ENCODE assay signal across 8 cellular contexts in the genomic region with DNA sequence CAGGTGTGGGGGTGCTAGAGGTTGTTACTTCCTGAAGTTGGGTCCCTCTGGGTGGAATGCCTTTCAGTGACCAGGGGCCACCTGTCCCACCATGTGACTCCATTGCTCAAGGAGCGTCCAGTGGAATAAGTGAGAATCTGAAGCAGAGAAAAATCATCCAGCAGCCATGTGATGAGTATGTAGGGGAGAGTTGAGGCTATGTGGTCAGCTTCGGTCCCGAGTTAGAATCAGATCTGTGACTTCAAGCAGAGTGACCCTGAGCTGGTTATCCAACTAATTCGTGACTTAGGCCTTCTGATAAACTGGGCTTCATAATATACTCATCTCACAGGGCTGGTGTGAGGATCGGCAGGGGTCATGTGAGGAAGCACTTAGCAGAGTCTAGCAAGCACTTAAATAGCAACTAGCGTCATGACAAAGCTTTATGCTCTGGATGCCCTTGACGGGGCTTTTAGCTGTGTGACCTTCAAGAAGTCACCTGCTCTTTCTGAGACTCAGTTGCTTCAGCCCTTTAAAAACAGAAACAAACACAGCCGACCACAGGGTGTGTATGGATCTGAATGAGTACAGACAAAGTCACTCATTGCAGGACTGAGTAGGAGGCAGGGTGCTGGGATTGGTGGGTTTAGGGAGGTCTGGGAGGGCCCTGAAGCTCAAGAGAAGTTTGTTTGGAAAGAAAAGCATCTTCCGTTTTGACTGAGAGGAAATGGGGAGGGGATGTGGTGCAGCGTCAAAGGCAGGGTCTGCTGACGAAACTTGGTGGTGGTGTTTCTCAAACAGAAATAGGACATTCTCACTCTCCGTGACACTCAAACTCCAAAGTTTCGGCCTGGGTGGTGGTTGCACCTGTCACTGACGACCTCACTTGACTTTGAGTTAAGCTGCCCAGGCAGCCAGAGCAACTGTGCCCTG.
DNase-seq lines count a peak whose midpoint lies in the region; ATAC-seq lines count a peak whose summit lies in the region.

No MANE protein-coding gene starts in this region.

- ATAC-seq in GM18511 (IDR thresholded peaks at IDR 0.05; ENCODE audit: unreplicated experiment), result peak; percentile 83
- peak; percentile 79 for ATAC-seq in HG02884 (IDR thresholded peaks at IDR 0.05; ENCODE audit: unreplicated experiment)

- H3K4me3 Mint-ChIP-seq in activated naive CD8-positive, alpha-beta T cell, result peak overlapping the region; percentile 71

- no peaks in the 10 kb centered on the region for H3K27me3 Mint-ChIP-seq in activated naive CD8-positive, alpha-beta T cell

- peaks cover 56% of the 10 kb centered on the region for H3K4me1 Mint-ChIP-seq in activated naive CD8-positive, alpha-beta T cell (ENCODE audit: low read depth)

- H3K27ac Mint-ChIP-seq in activated naive CD8-positive, alpha-beta T cell, result peak overlapping the region; percentile 87

- DNase-seq in SKM-1 treated with dmso at 0.1 percent for 144 hours (lab: John Stamatoyannopoulos, UW; ENCODE audit: unreplicated experiment) (peak; percentile 82), NCI-H226 (no peak), HCEC 1CT (no peak), cerebellum (ENCODE audit: low spot score) (no peak)
- DNase-seq in stimulated activated CD8-positive, alpha-beta memory T cell treated with anti-CD3 and anti-CD28 coated beads, Interleukin-12 subunit alpha, Interleukin-12 subunit beta, amount 100 ng/mL, for 4 hours (ENCODE audit: low read depth), result peak; percentile 17

- H3K9me3 Mint-ChIP-seq in activated naive CD8-positive, alpha-beta T cell (ENCODE audit: low read depth), result no peaks in the 10 kb centered on the region

- H3K36me3 Mint-ChIP-seq in activated naive CD8-positive, alpha-beta T cell, result no peaks in the 10 kb centered on the region

Comparison
In these comparisons a context has a peak if more than half of its experiments do, and no peak if none do; other contexts are left out.
1. DNase-seq: peak in SKM-1 treated with dmso at 0.1 percent for 144 hours (single experiment) and stimulated activated CD8-positive, alpha-beta memory T cell treated with anti-CD3 and anti-CD28 coated beads, Interleukin-12 subunit alpha, Interleukin-12 subunit beta, amount 100 ng/mL, for 4 hours (single experiment); none in NCI-H226 (single experiment), HCEC 1CT (single experiment) and cerebellum (single experiment).